25 cellular contexts compared by ENCODE assay signal in genomic region chr3:44446929-44447328, GRCh38. TPM values are rescaled to one million over a fixed set of nuclear protein-coding genes. Genes with fewer than 3 reads are reported as not detected.
DNase-seq lines count a peak whose midpoint lies in the region; ATAC-seq, FAIRE-seq and TF ChIP-seq lines count a peak whose summit lies in the region.
"Had no signal": no experiment of that assay in that cellular context is flagged by ENCODE, and none has a peak within 500 bp of the region (broad histone marks: within the 10 kb centered on the region; RNA-seq: fewer than 3 reads in every experiment).

No MANE protein-coding gene starts in this region.

- H3K36me3 ChIP-seq in K562 (ENCODE audit: control insufficient read depth, insufficient read depth, low read length) (peaks cover 90% of the 10 kb centered on the region), osteoblast (ENCODE audit: insufficient read depth, low read length) (peaks cover 68% of the 10 kb centered on the region)

- no peaks in the 10 kb centered on the region for H3K79me2 ChIP-seq in K562 (ENCODE audit: control insufficient read depth, insufficient read depth, low read length)
- H3K79me2 ChIP-seq in osteoblast (ENCODE audit: insufficient read depth, low read length): no peaks in the 10 kb centered on the region

- TF ChIP-seq EP300 in K562 (IDR thresholded peaks at IDR 0.05; ENCODE audit: low read length): no peak

- no TSS peak for BruUV-seq in K562 (replicated peaks; lab: Mats Ljungman, UMichigan)

- intact Hi-C loops in CD4-positive, alpha-beta T cell (cut with DNase I, micrococcal nuclease): no loop called here
- intact Hi-C loops in K562 (cut with micrococcal nuclease): no loop called here

- H3K27ac Mint-ChIP-seq in CD4-positive, alpha-beta T cell: peak overlapping the region; percentile 17

- CTCF ChIA-PET in CD4-positive, alpha-beta T cell (lab: Charles Lee): no interaction called here
- CTCF ChIA-PET in K562 (lab: Yijun Ruan, JAX; ENCODE audit: low intra/inter-chr PET ratio): no interaction called here

- no peak overlapping the region for H3K4me2 ChIP-seq in K562 (ENCODE audit: insufficient read depth, low read length)
- H3K4me2 ChIP-seq in osteoblast (ENCODE audit: insufficient read depth, low read length): no peak overlapping the region
- H3K4me2 ChIP-seq: BLaER1 treated with 17β-estradiol and CSF1 and Interleukin-3, amounts not matched to agents 10 nM and 100 nM had no signal

- no peaks in the 10 kb centered on the region for H3K9me1 ChIP-seq in K562 (ENCODE audit: control insufficient read depth, insufficient read depth, low read length)

- H2AFZ ChIP-seq in K562 (ENCODE audit: low read depth, low read length) (no peak overlapping the region), osteoblast (ENCODE audit: low read length) (no peak overlapping the region)

- 82% methylated on average over 5 of the region's 5 CpGs for WGBS in K562 (ENCODE audit: insufficient coverage, low coverage, missing lambda C conversion rate)

- TF ChIP-seq RAD21 in K562 (CRISPR knock-in tag; conservative IDR thresholded peaks at IDR 0.05 in 1 of 2, IDR thresholded peaks at IDR 0.05 in 1 of 2): no peak

- FAIRE-seq in K562 (lab: Jason Lieb, UNC): no peak
- FAIRE-seq: A204.1, GM12878, GM12892, GM18507 had no signal

- no peak for DNase-seq in CD4-positive, alpha-beta T cell
- DNase-seq in K562 (ENCODE audit: extremely low read depth in 1 of 4, low spot score in 3 of 4) (no peak), osteoblast (ENCODE audit: insufficient read length, low spot score, missing footprints) (no peak), omental fat pad (ENCODE audit: low spot score) (no peak)
- DNase-seq: 8988T; ACHN; BE2C; CD4-positive, alpha-beta memory T cell; CD8-positive, alpha-beta memory T cell; COR-L47; DMS 273 treated with DMSO at 0.1 percent for 48 hours; DMS153; DMS53; DMS79; DND-41; EL; GDM1 had no signal

- H3K4me1 Mint-ChIP-seq in CD4-positive, alpha-beta T cell (ENCODE audit: low read depth): peaks cover 15% of the 10 kb centered on the region

- H3K27me3 Mint-ChIP-seq in CD4-positive, alpha-beta T cell: no peaks in the 10 kb centered on the region
- H3K27me3 Mint-ChIP-seq: CD4-positive, alpha-beta memory T cell; CD8-positive, alpha-beta memory T cell had no signal

- no peaks in the 10 kb centered on the region for H3K27me3 ChIP-seq in CD4-positive, alpha-beta T cell (ENCODE audit: control insufficient read depth, insufficient read depth, low read length)
- H3K27me3 ChIP-seq in K562 (ENCODE audit: control insufficient read depth in 2 of 2, insufficient read depth in 2 of 2, low read length in 2 of 2): no peaks in the 10 kb centered on the region
- no peaks in the 10 kb centered on the region for H3K27me3 ChIP-seq in osteoblast (ENCODE audit: insufficient read depth, low read length)
- H3K27me3 ChIP-seq: BE2C; BLaER1 treated with 17β-estradiol and CSF1 and Interleukin-3, amounts not matched to agents 10 nM and 100 nM had no signal

- in situ Hi-C loops in K562 (cut with MboI): no loop called here

- no peak overlapping the region for H3K27ac ChIP-seq in CD4-positive, alpha-beta T cell (ENCODE audit: low read depth, low read length)
- H3K27ac ChIP-seq in K562 (ENCODE audit: extremely low read depth, low read depth, low read length) (no peak overlapping the region), osteoblast (ENCODE audit: low read depth, low read length) (no peak overlapping the region)
- H3K27ac ChIP-seq: BLaER1 treated with 17β-estradiol and CSF1 and Interleukin-3, amounts not matched to agents 10 nM and 100 nM; C4-2B had no signal

- H3K36me3 Mint-ChIP-seq in CD4-positive, alpha-beta T cell (ENCODE audit: low read depth): peaks cover 80% of the 10 kb centered on the region

- POLR2A ChIA-PET in CD4-positive, alpha-beta T cell (lab: Charles Lee): no interaction called here
- POLR2A ChIA-PET in K562 (lab: Yijun Ruan, JAX): no interaction called here

- H3K4me1 ChIP-seq in K562 (replicated peaks in 1 of 2; ENCODE audit: control insufficient read depth in 2 of 2, insufficient read depth in 2 of 2, low read length in 2 of 2): peaks cover 4 to 7% of the 10 kb centered on the region in 2 experiments; a peak in 3 of 5 replicates
- no peaks in the 10 kb centered on the region for H3K4me1 ChIP-seq in osteoblast (ENCODE audit: insufficient read depth, low read length)
- H3K4me1 ChIP-seq: BE2C had no signal

- no peak overlapping the region for H3K4me3 Mint-ChIP-seq in CD4-positive, alpha-beta T cell
- H3K4me3 Mint-ChIP-seq: CD4-positive, alpha-beta memory T cell; CD8-positive, alpha-beta memory T cell had no signal

- no peak for ATAC-seq in CD4-positive, alpha-beta T cell (ENCODE audit: poor library complexity)
- ATAC-seq in K562: no peak
- no peak for ATAC-seq in HG03045 (IDR thresholded peaks at IDR 0.05; ENCODE audit: unreplicated experiment)
- no peak for ATAC-seq in GM21381 (IDR thresholded peaks at IDR 0.05; ENCODE audit: unreplicated experiment)
- ATAC-seq in omental fat pad (ENCODE audit: low FRiP score): no peak
- ATAC-seq: GM12878 had no signal

- H4K20me1 ChIP-seq in K562 (replicated peaks; ENCODE audit: control insufficient read depth, insufficient read depth, low read length) (no peaks in the 10 kb centered on the region), osteoblast (ENCODE audit: insufficient read depth, low read length) (no peaks in the 10 kb centered on the region)

- TF ChIP-seq CTCF in CD4-positive, alpha-beta T cell (IDR thresholded peaks at IDR 0.05): no peak
- TF ChIP-seq CTCF in K562 (IDR thresholded peaks at IDR 0.05 in 2 of 3, conservative IDR thresholded peaks at IDR 0.05 in 1 of 3; ENCODE audit: insufficient read depth in 2 of 3, low read depth in 1 of 3, low read length in 3 of 3) (no peak), osteoblast (IDR thresholded peaks at IDR 0.05; ENCODE audit: extremely low read depth, low read depth, low read length) (no peak), omental fat pad (IDR thresholded peaks at IDR 0.05) (no peak)

- H3K4me3 ChIP-seq in K562 (no peak overlapping the region), osteoblast (ENCODE audit: insufficient read depth, low read length) (peak overlapping the region; percentile 14)
- H3K4me3 ChIP-seq: GM12878 had no signal

- no peaks in the 10 kb centered on the region for H3K9me3 ChIP-seq in CD4-positive, alpha-beta T cell (ENCODE audit: control insufficient read depth, low read length)
- H3K9me3 ChIP-seq in K562 (replicated peaks; ENCODE audit: control insufficient read depth, insufficient read depth, low read depth, low read length) (peaks cover 16% of the 10 kb centered on the region; the same call in 1 of the 2 replicates), osteoblast (ENCODE audit: low read depth, low read length) (peaks cover 33% of the 10 kb centered on the region)
- H3K9me3 ChIP-seq: BE2C had no signal

- H3K9ac ChIP-seq in K562 (ENCODE audit: insufficient read depth in 1 of 2, low read depth in 2 of 2, low read length in 2 of 2): no peak overlapping the region
- H3K9ac ChIP-seq: BLaER1 treated with 17β-estradiol and CSF1 and Interleukin-3, amounts not matched to agents 10 nM and 100 nM had no signal

- peaks cover 3% of the 10 kb centered on the region for H3K9me3 Mint-ChIP-seq in CD4-positive, alpha-beta T cell

- TF ChIP-seq POLR2A in K562 (conservative IDR thresholded peaks at IDR 0.05): no peak

TF ChIP-seq in K562, 482 proteins besides CTCF, POLR2A, EP300 and RAD21 (continues in another document):
- no peak for TF ChIP-seq NR0B1 (IDR thresholded peaks at IDR 0.05; ENCODE audit: partially characterized antibody)
- no peak for TF ChIP-seq PCBP1 (IDR thresholded peaks at IDR 0.05; ENCODE audit: low read depth, low read length, poor library complexity, severe bottlenecking)
- no peak for TF ChIP-seq ZNF274 (IDR thresholded peaks at IDR 0.05; ENCODE audit: borderline replicate concordance, low read depth, low read length)
- peak; percentile 93 for TF ChIP-seq ZNF445 (CRISPR knock-in tag; IDR thresholded peaks at IDR 0.05; ENCODE audit: low read depth)
- no peak for TF ChIP-seq XRCC3 (IDR thresholded peaks at IDR 0.05)
- no peak for TF ChIP-seq NR2F6 (CRISPR knock-in tag; IDR thresholded peaks at IDR 0.05)

RNA-seq across cellular contexts. Expression of gene ZNF445, which starts 30.5 kb away (rescaled TPM):
- 1 to 10 TPM; 6.1 to 6.6 TPM for total RNA-seq in CD4-positive, alpha-beta T cell
- total RNA-seq in K562 (2011; cell fraction: chromatin; rRNA removed; ENCODE audit: low replicate concordance): 68.7 and 76.5 TPM in 2 replicates
- 40.7 and 42.0 TPM in 2 replicates for total RNA-seq in K562 (2011; cell fraction: nucleolus; rRNA removed)
- total RNA-seq in K562 (2011; cell fraction: nucleoplasm; rRNA removed): 53.5 and 72.7 TPM in 2 replicates
- total RNA-seq in K562 (2014; rRNA removed) (5.8 and 7.9 TPM in 2 replicates), K562 (2014; rRNA removed; fragmentation: Illumina TruSeq; extraction: Trizol) (13.9 and 14.3 TPM in 2 replicates), K562 (2015; rRNA removed; fragmentation: Illumina TruSeq; extraction: Trizol) (14.0 and 15.0 TPM in 2 replicates), K562 (2021) (24.2 and 26.9 TPM in 2 replicates), osteoblast (9.8 and 11.5 TPM in 2 replicates), omental fat pad (10 to 100 TPM in 1 of 4 donors, 1 to 10 TPM in 3; 4.6 to 10.1 (median 6.6) TPM)
- polyA plus RNA-seq in K562 (2011; rRNA removed) (10.6 and 11.8 TPM in 2 replicates), K562 (2014; fragmentation: Illumina TruSeq; extraction: Trizol) (9.5 and 9.9 TPM in 2 replicates), K562 (2014; fragmentation: Nextera tagmentation; extraction: Ambion mirVana) (1 to 10 TPM; 1.2 to 1.8 TPM), K562 (2014; rRNA removed) (12.4 and 13.1 TPM in 2 replicates)
- 4.0 and 6.6 TPM in 2 replicates for polyA plus RNA-seq in K562 (2011; cell fraction: cytosol; rRNA removed)
- 22.0 and 24.1 TPM in 2 replicates for polyA plus RNA-seq in K562 (2011; cell fraction: nucleus; rRNA removed)
- polyA plus RNA-seq in K562 (2012): 6.6 and 7.6 TPM in 2 replicates
- polyA minus RNA-seq in K562 (2011; rRNA and poly(A)+ RNA removed): 22.8 and 24.7 TPM in 2 replicates
- 8.6 and 11.1 TPM in 2 replicates for polyA minus RNA-seq in K562 (2011; cell fraction: cytosol; rRNA and poly(A)+ RNA removed)
- polyA minus RNA-seq in K562 (2011; cell fraction: nucleus; rRNA and poly(A)+ RNA removed): 14.1 and 22.8 TPM in 2 replicates
